8 cellular contexts compared by ENCODE assay signal in genomic region chr3:109731639-109732473, GRCh38.
DNase-seq lines count a peak whose midpoint lies in the region; ATAC-seq and TF ChIP-seq lines count a peak whose summit lies in the region.

No MANE protein-coding gene starts in this region.

- TF ChIP-seq CTCF in PC-3 (conservative IDR thresholded peaks at IDR 0.05; ENCODE audit: low read depth, low read length), result peak; percentile 93

- no peaks in the 10 kb centered on the region for H4K20me1 ChIP-seq in PC-3 (ENCODE audit: low read length)

- no peaks in the 10 kb centered on the region for H3K9me3 ChIP-seq in PC-3 (ENCODE audit: low read length)

- BruUV-seq in PC-3 (replicated peaks; lab: Mats Ljungman, UMichigan), result no TSS peak

- H3K4me1 ChIP-seq in PC-3 (ENCODE audit: insufficient read depth, low read length), result no peaks in the 10 kb centered on the region

- ATAC-seq in GM19438 (IDR thresholded peaks at IDR 0.05; ENCODE audit: low read depth, unreplicated experiment) (peak; percentile 78), HG03520 (IDR thresholded peaks at IDR 0.05; ENCODE audit: unreplicated experiment) (peak; percentile 93), PC-3 (peak; percentile 85), HG03097 (IDR thresholded peaks at IDR 0.05; ENCODE audit: low FRiP score, unreplicated experiment) (no peak)

- intact Hi-C loops in PC-3 (cut with micrococcal nuclease), result loop anchor here (1.0 to 10.0 kb wide), 9 partner anchors 199 to 1807 kb away; no protein-coding TSS in a partner anchor

- no peaks in the 10 kb centered on the region for H3K9me2 ChIP-seq in PC-3 (replicated peaks; ENCODE audit: low read length)

- H3K4me3 ChIP-seq in PC-3 (ENCODE audit: low read length), result no peak overlapping the region

- DNase-seq in DMS 273 treated with DMSO at 0.1 percent for 48 hours (lab: John Stamatoyannopoulos, UW) (peak; percentile 45), PC-3 (peak; percentile 84), germinal center (ENCODE audit: low spot score) (peak; percentile 6), putamen (ENCODE audit: low spot score) (peak; percentile 30)
- peak; percentile 18 for DNase-seq in activated T-helper 9 cell treated with anti-CD3 and anti-CD28 coated beads, Interleukin-2, amount 50 U/mL, for 16 hours (ENCODE audit: low read depth)

- H3K36me3 ChIP-seq in PC-3 (ENCODE audit: low read depth, low read length), result no peaks in the 10 kb centered on the region

- H3K27ac ChIP-seq in PC-3 (ENCODE audit: low read length), result no peak overlapping the region

- no peak overlapping the region for H2AFZ ChIP-seq in PC-3 (ENCODE audit: low read length)

- POLR2A ChIA-PET in PC-3 (lab: Charles Lee; ENCODE audit: unreplicated experiment), result no interaction called here

- no peaks in the 10 kb centered on the region for H3K27me3 ChIP-seq in PC-3 (ENCODE audit: low read length)

- H3K9ac ChIP-seq in PC-3 (ENCODE audit: low read length), result no peak overlapping the region

- CTCF ChIA-PET in PC-3 (lab: Charles Lee), result no interaction called here

- no peaks in the 10 kb centered on the region for H3F3A ChIP-seq in PC-3 (ENCODE audit: low read length, unreplicated experiment)

- H3K4me2 ChIP-seq in PC-3 (ENCODE audit: low read length), result no peak overlapping the region

- no peaks in the 10 kb centered on the region for H3K79me2 ChIP-seq in PC-3 (ENCODE audit: low read length)

Comparison
In these comparisons a context has a peak if more than half of its experiments do, and no peak if none do; other contexts are left out.
1. DNase-seq: peak in every context shown above with its lines; median percentile 84 in PC-3; 45 in DMS 273 treated with DMSO at 0.1 percent for 48 hours; 30 in putamen; 18 in activated T-helper 9 cell treated with anti-CD3 and anti-CD28 coated beads, Interleukin-2, amount 50 U/mL, for 16 hours; 6 in germinal center.